In the genomic region with DNA sequence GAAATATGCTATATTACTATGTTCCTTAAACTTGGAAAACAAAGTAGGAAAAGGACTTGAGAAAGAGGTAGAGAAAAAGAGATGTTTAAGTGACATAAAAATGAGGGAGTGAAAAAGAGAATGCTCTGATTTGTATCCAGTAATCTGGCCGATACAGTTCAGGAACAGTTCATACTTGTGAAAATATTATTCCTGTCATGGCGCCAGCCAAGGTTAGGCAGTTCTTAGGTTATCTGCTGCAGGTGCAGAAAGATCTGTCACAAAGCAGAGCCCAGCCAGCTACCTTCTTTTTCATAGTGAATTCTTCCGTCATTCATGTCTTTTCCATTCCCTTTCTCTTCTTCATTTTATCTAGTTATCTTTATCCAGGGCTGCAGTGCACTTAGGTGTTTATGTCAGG, we compare ENCODE assay signal across 7 cellular contexts.
"Had no signal": no experiment of that assay in that cellular context is flagged by ENCODE, and none has a peak within 500 bp of the region (broad histone marks: within the 10 kb centered on the region; RNA-seq: fewer than 3 reads in every experiment).

No MANE protein-coding gene starts in this region.

- H3K4me2 ChIP-seq: GM23338 had no signal

- FAIRE-seq: H1, H54, HepG2 had no signal

- H2AFZ ChIP-seq: GM23338 had no signal

- DNase-seq: H9, HCEC 1CT had no signal

- H3K27ac ChIP-seq: HL-60 had no signal

- H3K4me3 ChIP-seq: GM23338 had no signal

- ATAC-seq: GM23338, HepG2 had no signal
